Comparison of ENCODE assay signal across 9 cellular contexts in genomic region chr13:30739646-30740642, GRCh38. TPM values are rescaled to one million over a fixed set of nuclear protein-coding genes. Genes with fewer than 3 reads are reported as not detected.
DNase-seq lines count a peak whose midpoint lies in the region; ATAC-seq and TF ChIP-seq lines count a peak whose summit lies in the region.
"Had no signal": no experiment of that assay in that cellular context is flagged by ENCODE, and none has a peak within 500 bp of the region (broad histone marks: within the 10 kb centered on the region; RNA-seq: fewer than 3 reads in every experiment).

No MANE protein-coding gene starts in this region.

- H3K27ac ChIP-seq in CD8-positive, alpha-beta memory T cell (ENCODE audit: low read depth, low read length), result peak overlapping the region; percentile 22

- H3K27me3 ChIP-seq in CD8-positive, alpha-beta memory T cell (ENCODE audit: insufficient read depth, low read length, poor library complexity, severe bottlenecking), result no peaks in the 10 kb centered on the region

- POLR2A ChIA-PET in CD8-positive, alpha-beta memory T cell (lab: Charles Lee), result interaction anchor here (0.6 to 1.4 kb wide), 5 partner anchors 10 to 275 kb away, joined by 3 to 7 read pairs (median 4); partner anchors contain the start of genes HMGB1 and USPL1

- no peaks in the 10 kb centered on the region for H3K9me3 ChIP-seq in CD8-positive, alpha-beta memory T cell (ENCODE audit: low read length)

- TF ChIP-seq CTCF in NB4 (IDR thresholded peaks at IDR 0.05; ENCODE audit: low read depth, low read length) (no peak), fibroblast of the aortic adventitia (IDR thresholded peaks at IDR 0.05; ENCODE audit: insufficient read depth, low read length) (no peak)

- H3K27ac Mint-ChIP-seq in CD8-positive, alpha-beta memory T cell, result peak overlapping the region; percentile 77 to 98 (median 88)

- no peak for TF ChIP-seq POLR2A in NB4 (IDR thresholded peaks at IDR 0.05; ENCODE audit: extremely low read depth, insufficient read length)

- H3K4me3 Mint-ChIP-seq in CD8-positive, alpha-beta memory T cell, result peak overlapping the region; percentile 78 to 99 (median 83)

- peak overlapping the region; percentile 65 for H3K4me3 ChIP-seq in CD8-positive, alpha-beta memory T cell (ENCODE audit: low read length)
- H3K4me3 ChIP-seq in NB4 (ENCODE audit: low read depth, low read length) (no peak overlapping the region), fibroblast of the aortic adventitia (ENCODE audit: low read depth, low read length) (peak overlapping the region; percentile 31)

- peak; percentile 42 for ATAC-seq in GM21717 (IDR thresholded peaks at IDR 0.05; ENCODE audit: unreplicated experiment)
- no peak for ATAC-seq in left colon

- H3K36me3 ChIP-seq in CD8-positive, alpha-beta memory T cell (ENCODE audit: insufficient read depth, low read length), result peaks cover 2% of the 10 kb centered on the region

- peaks cover 78 to 95% (median 88%) of the 10 kb centered on the region in 3 donors for H3K4me1 Mint-ChIP-seq in CD8-positive, alpha-beta memory T cell

- H3K27me3 Mint-ChIP-seq in CD8-positive, alpha-beta memory T cell, result peaks cover 0 to 1% of the 10 kb centered on the region in 2 donors

- peaks cover 81% of the 10 kb centered on the region for H3K4me1 ChIP-seq in CD8-positive, alpha-beta memory T cell (ENCODE audit: insufficient read depth, low read length)

- DNase-seq in CD8-positive, alpha-beta memory T cell, result peak in 4 of 5 donors; percentile 29 to 78 (median 52)
- DNase-seq in NB4 (ENCODE audit: low read depth) (peak; percentile 85), fibroblast of the aortic adventitia (ENCODE audit: low read depth) (peak; percentile 92), left colon (no peak), C1 segment of cervical spinal cord (lab: John Stamatoyannopoulos, UW) (no peak)
- DNase-seq in activated CD8-positive, alpha-beta memory T cell treated with anti-CD3 and anti-CD28 coated beads, Interleukin-2, amount 50 U/mL, for 4 hours, result peak; percentile 60
- peak; percentile 23 to 39 (median 27) for DNase-seq in stimulated activated CD4-positive, alpha-beta T cell treated with anti-CD3 and anti-CD28 coated beads, TNF-alpha, amount 100 ng/mL, for 1 hour (ENCODE audit: low read depth in 3 of 3, low spot score in 1 of 3)

- H3K36me3 Mint-ChIP-seq in CD8-positive, alpha-beta memory T cell, result peaks cover 2 to 33% (median 19%) of the 10 kb centered on the region in 3 donors

- CTCF ChIA-PET in CD8-positive, alpha-beta memory T cell (lab: Charles Lee), result interaction anchor here (0.7 to 1.3 kb wide), 11 partner anchors 11 to 133 kb away, joined by 3 to 5 read pairs (median 3); no protein-coding TSS in a partner anchor

- H3K9me3 Mint-ChIP-seq in CD8-positive, alpha-beta memory T cell, result no peaks in the 10 kb centered on the region

- intact Hi-C loops in left colon (cut with DNase I, micrococcal nuclease), result no loop called here

RNA-seq across cellular contexts. Expression of gene ALOX5AP, which starts 4.6 kb away (rescaled TPM):
- total RNA-seq in CD8-positive, alpha-beta memory T cell, result 10 to 100 TPM; 19.1 to 21.7 TPM
- 335 TPM for polyA plus RNA-seq in CD8-positive, alpha-beta memory T cell
- total RNA-seq in fibroblast of the aortic adventitia (ENCODE audit: low replicate concordance) (not detected in 2 replicates), left colon (1 to 10 TPM; 4.9 to 7.6 TPM)
- total RNA-seq: pulmonary artery endothelial cell had no signal

Comparison
In these comparisons a context has a peak if more than half of its experiments do, and no peak if none do; other contexts are left out.
1. DNase-seq: peak in CD8-positive, alpha-beta memory T cell (4 of 5), NB4 (single experiment), activated CD8-positive, alpha-beta memory T cell treated with anti-CD3 and anti-CD28 coated beads, Interleukin-2, amount 50 U/mL, for 4 hours (single experiment), fibroblast of the aortic adventitia (single experiment) and stimulated activated CD4-positive, alpha-beta T cell treated with anti-CD3 and anti-CD28 coated beads, TNF-alpha, amount 100 ng/mL, for 1 hour (3 of 3); none in left colon (0 of 2) and C1 segment of cervical spinal cord (0 of 14).